1 cellular context compared by ENCODE assay signal in genomic region chr12:84599539-84599938, GRCh38.
TF ChIP-seq lines count a peak whose summit lies in the region.

No MANE protein-coding gene starts in this region.

TF ChIP-seq in SK-N-SH treated with all-trans-retinoic acid at 6 μM for 48 hours, 23 proteins besides CTCF, POLR2A, EP300 and RAD21 (continued from another document):
- TF ChIP-seq CSRNP3 (CRISPR knock-in tag; IDR thresholded peaks at IDR 0.05) (peak; percentile 80; the same call in 1 of the 2 replicates), CSDC2 (CRISPR knock-in tag; IDR thresholded peaks at IDR 0.05) (no peak), ISL1 (CRISPR knock-in tag; IDR thresholded peaks at IDR 0.05) (peak; percentile 100), RARB (CRISPR knock-in tag; IDR thresholded peaks at IDR 0.05) (no peak; the same call in 1 of the 2 replicates), GLIS3 (CRISPR knock-in tag; IDR thresholded peaks at IDR 0.05) (no peak), ZNF565 (CRISPR knock-in tag; conservative IDR thresholded peaks at IDR 0.05; ENCODE audit: low read depth) (no peak)
